11 cellular contexts compared by ENCODE assay signal in genomic region chr5:78549043-78549442, GRCh38.
DNase-seq lines count a peak whose midpoint lies in the region; ATAC-seq and TF ChIP-seq lines count a peak whose summit lies in the region.
"Had no signal": no experiment of that assay in that cellular context is flagged by ENCODE, and none has a peak within 500 bp of the region (broad histone marks: within the 10 kb centered on the region; RNA-seq: fewer than 3 reads in every experiment).

No MANE protein-coding gene starts in this region.

- no peak for TF ChIP-seq POLR2A in IMR-90 (IDR thresholded peaks at IDR 0.05; ENCODE audit: low read depth, low read length)

- H4K91ac ChIP-seq in IMR-90 (ENCODE audit: insufficient read depth, low read depth, low read length), result peak overlapping the region; percentile 38; the same call in 1 of the 2 replicates

- ATAC-seq in IMR-90 (ENCODE audit: low read depth) (no peak), GM21526 (IDR thresholded peaks at IDR 0.05; ENCODE audit: low FRiP score, unreplicated experiment) (no peak), GM18520 (IDR thresholded peaks at IDR 0.05; ENCODE audit: unreplicated experiment) (no peak)

- no peak overlapping the region for H2BK5ac ChIP-seq in IMR-90 (ENCODE audit: low read depth, low read length, poor library complexity, severe bottlenecking)

- no peak overlapping the region for H2AFZ ChIP-seq in IMR-90 (replicated peaks; ENCODE audit: low read length, poor library complexity)

- H4K8ac ChIP-seq in IMR-90 (ENCODE audit: low read depth in 2 of 2, low read length in 2 of 2), result no peak overlapping the region; a peak in 1 of 4 replicates

- intact Hi-C loops in IMR-90 (cut with micrococcal nuclease) (loop anchor here (5.0 kb wide), 2 partner anchors 98 to 418 kb away; partner anchors contain the start of gene LHFPL2), ascending aorta (cut with DNase I) (loop anchor here (2.0 to 5.0 kb wide), 4 partner anchors 16 to 358 kb away; no protein-coding TSS in a partner anchor)

- H4K20me1 ChIP-seq in IMR-90 (ENCODE audit: insufficient read depth, low read length), result peaks cover 19% of the 10 kb centered on the region; the same call in 1 of the 2 replicates

- POLR2A ChIA-PET in IMR-90 (lab: Charles Lee; ENCODE audit: unreplicated experiment), result no interaction called here

- dilution Hi-C loops in IMR-90 (cut with HindIII; ENCODE audit: low sequenced_read_pairs, unreplicated experiment), result no loop called here

- H4K5ac ChIP-seq in IMR-90 (ENCODE audit: low read depth, low read length), result no peak overlapping the region

- H3K23ac ChIP-seq in IMR-90 (ENCODE audit: low read depth, low read length), result no peak overlapping the region

- H3K9ac ChIP-seq in IMR-90 (ENCODE audit: low read depth, low read length), result no peak overlapping the region

- H2BK120ac ChIP-seq in IMR-90 (ENCODE audit: low read depth, low read length), result no peak overlapping the region

- H3K36me3 ChIP-seq in IMR-90 (ENCODE audit: control insufficient read depth, insufficient read depth, low read length) (peaks cover 7% of the 10 kb centered on the region; the same call in 1 of the 2 replicates), ascending aorta (no peaks in the 10 kb centered on the region), H7 (replicated peaks; ENCODE audit: control insufficient read depth, insufficient read depth, low read length) (no peaks in the 10 kb centered on the region; the same call in none of the 2 replicates)

- no peak for DNase-seq in IMR-90
- no peak for DNase-seq in ascending aorta (ENCODE audit: low spot score in 2 of 2)
- peak; percentile 29 for DNase-seq in islet precursor cell
- DNase-seq in superior temporal gyrus (ENCODE audit: extremely low spot score), result peak; percentile 41
- no peak for DNase-seq in H7
- DNase-seq in NCI-H748 treated with DMSO at 0.1 percent for 48 hours (lab: John Stamatoyannopoulos, UW), result no peak
- DNase-seq: mammary epithelial cell, NCI-H226, T-helper 9 cell had no signal

- H2AK5ac ChIP-seq in IMR-90 (ENCODE audit: low read depth, low read length), result no peak overlapping the region; the same call in 1 of the 2 replicates

- no peak for TF ChIP-seq RAD21 in IMR-90 (IDR thresholded peaks at IDR 0.05; ENCODE audit: low read length)

- TF ChIP-seq CTCF in IMR-90 (conservative IDR thresholded peaks at IDR 0.05; ENCODE audit: low read depth, low read length), result no peak
- TF ChIP-seq CTCF in ascending aorta (IDR thresholded peaks at IDR 0.05), result no peak

- peaks cover 42 to 82% of the 10 kb centered on the region in 2 experiments for H3K79me1 ChIP-seq in IMR-90 (ENCODE audit: low read depth in 1 of 2, low read length in 2 of 2)

- H3K14ac ChIP-seq in IMR-90 (replicated peaks; ENCODE audit: low read depth, low read length), result 0 out of 2 replicates have a peak overlapping the region, but pooled peaks have one; percentile 23

- H3K9me3 ChIP-seq in IMR-90 (ENCODE audit: control insufficient read depth, insufficient read depth, low read length) (no peaks in the 10 kb centered on the region), ascending aorta (no peaks in the 10 kb centered on the region)

- BruUV-seq in IMR-90 (replicated peaks; lab: Mats Ljungman, UMichigan), result no TSS peak

- no peak overlapping the region for H3K56ac ChIP-seq in IMR-90 (ENCODE audit: extremely low read depth, insufficient read depth, low read length)

- H2BK20ac ChIP-seq in IMR-90 (ENCODE audit: low read depth, low read length), result no peak overlapping the region; the same call in 1 of the 2 replicates

- in situ Hi-C loops in IMR-90 (cut with MboI; ENCODE audit: low sequenced_read_pairs), result no loop called here

- no peak overlapping the region for H3K27ac ChIP-seq in IMR-90 (ENCODE audit: insufficient read depth, low read length)
- peak overlapping the region; percentile 94 for H3K27ac ChIP-seq in ascending aorta

- peak overlapping the region; percentile 34 for H2AK9ac ChIP-seq in IMR-90 (replicated peaks; ENCODE audit: low read depth, low read length, poor library complexity)

- H3K18ac ChIP-seq in IMR-90 (ENCODE audit: low read depth, low read length), result peak overlapping the region; percentile 19

- peaks cover 21% of the 10 kb centered on the region for H3K9me1 ChIP-seq in IMR-90 (ENCODE audit: insufficient read depth, low read length)

- no peak overlapping the region for H3K4me3 ChIP-seq in IMR-90 (ENCODE audit: insufficient read depth, low read depth, low read length)
- H3K4me3 ChIP-seq in ascending aorta, result no peak overlapping the region
- no peak overlapping the region for H3K4me3 ChIP-seq in H7 (ENCODE audit: insufficient read depth, low read depth, low read length)

- H3K4me2 ChIP-seq in IMR-90 (ENCODE audit: low read depth, low read length), result no peak overlapping the region

- CTCF ChIA-PET in IMR-90 (lab: Yijun Ruan, JAX), result interaction anchor here (1.8 kb wide), 1 partner anchor 11 kb away, joined by 4 read pairs; no protein-coding TSS in a partner anchor

- H2BK15ac ChIP-seq in IMR-90 (ENCODE audit: low read depth, low read length), result no peak overlapping the region

- no peaks in the 10 kb centered on the region for H3K27me3 ChIP-seq in IMR-90 (ENCODE audit: control insufficient read depth, insufficient read depth, low read length)
- H3K27me3 ChIP-seq in ascending aorta, result no peaks in the 10 kb centered on the region
- no peaks in the 10 kb centered on the region for H3K27me3 ChIP-seq in H7 (ENCODE audit: control insufficient read depth, insufficient read depth, low read length)

- H3K4me1 ChIP-seq in IMR-90 (ENCODE audit: control insufficient read depth, insufficient read depth, low read length) (peaks cover 29% of the 10 kb centered on the region), ascending aorta (peaks cover 12 to 35% of the 10 kb centered on the region in 2 donors)

- no peak overlapping the region for H3K4ac ChIP-seq in IMR-90 (ENCODE audit: low read depth, low read length)

- WGBS in IMR-90 (ENCODE audit: extremely low coverage in 2 of 2, insufficient read length in 1 of 2), 2 experiments, result 100% methylated on average over 3 of the region's 5 CpGs; no CpG with 5 or more reads in 1 of the 2 experiments

TF ChIP-seq in IMR-90, 13 proteins besides CTCF, POLR2A, EP300 and RAD21:
- no peak for TF ChIP-seq USF2 (IDR thresholded peaks at IDR 0.05; ENCODE audit: low read depth, low read length)
- TF ChIP-seq MAZ (IDR thresholded peaks at IDR 0.05; ENCODE audit: borderline replicate concordance, low read depth, low read length), result no peak
- TF ChIP-seq FOS (IDR thresholded peaks at IDR 0.05; ENCODE audit: low read depth, low read length), result no peak
- no peak for TF ChIP-seq SMC3 (IDR thresholded peaks at IDR 0.05; ENCODE audit: low read depth, low read length)
- no peak for TF ChIP-seq BHLHE40 (IDR thresholded peaks at IDR 0.05; ENCODE audit: low read depth, low read length)
- TF ChIP-seq CEBPB (IDR thresholded peaks at IDR 0.05; ENCODE audit: low read depth, low read length), result no peak
- TF ChIP-seq ELK1 (IDR thresholded peaks at IDR 0.05; ENCODE audit: borderline replicate concordance, low read depth, low read length), result no peak
- TF ChIP-seq RCOR1 (IDR thresholded peaks at IDR 0.05; ENCODE audit: insufficient replicate concordance, low read length), result no peak
- no peak for TF ChIP-seq NFE2L2 (IDR thresholded peaks at IDR 0.05; ENCODE audit: low read depth, low read length)
- TF ChIP-seq RFX5 (IDR thresholded peaks at IDR 0.05; ENCODE audit: low read depth, low read length), result no peak
- TF ChIP-seq MXI1 (IDR thresholded peaks at IDR 0.05; ENCODE audit: borderline replicate concordance, low read depth, low read length), result no peak
- TF ChIP-seq MAFK (IDR thresholded peaks at IDR 0.05; ENCODE audit: low read depth, low read length), result no peak
- no peak for TF ChIP-seq CHD1 (IDR thresholded peaks at IDR 0.05; ENCODE audit: low read depth, low read length)

Comparison
In these comparisons a context has a peak if more than half of its experiments do, and no peak if none do; other contexts are left out.
1. DNase-seq: peak in islet precursor cell (single experiment) and superior temporal gyrus (single experiment); none in IMR-90 (single experiment), ascending aorta (0 of 2), H7 (single experiment) and NCI-H748 treated with DMSO at 0.1 percent for 48 hours (single experiment).